ENCODE assay signal across 9 cellular contexts in the genomic region with DNA sequence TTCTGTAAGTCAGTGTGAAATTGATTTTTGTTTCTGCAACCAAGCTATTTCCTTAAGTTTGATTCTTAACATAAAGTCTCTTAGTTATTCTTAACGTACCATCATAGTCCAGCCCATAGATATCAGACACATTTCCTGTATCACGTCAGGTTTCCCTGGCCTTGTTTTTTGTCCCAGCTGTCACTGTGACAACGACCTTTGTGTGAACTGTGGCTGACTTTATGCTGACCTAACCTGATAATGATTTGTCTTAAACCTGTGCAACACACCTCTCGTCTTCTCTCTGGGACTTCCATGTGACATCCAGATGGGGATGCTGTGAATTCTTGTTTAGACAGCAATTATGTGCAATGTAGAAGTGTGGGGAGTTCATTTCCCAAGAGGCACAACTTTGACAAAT.
"Had no signal": no experiment of that assay in that cellular context is flagged by ENCODE, and none has a peak within 500 bp of the region (broad histone marks: within the 10 kb centered on the region; RNA-seq: fewer than 3 reads in every experiment).

No MANE protein-coding gene starts in this region.

- H3K4me3 ChIP-seq: dorsolateral prefrontal cortex, thyroid gland had no signal

- H3K27me3 ChIP-seq: dorsolateral prefrontal cortex, thyroid gland had no signal

- H3K9me3 ChIP-seq: thyroid gland had no signal

- H3K27ac ChIP-seq: thyroid gland, WERI-Rb-1 had no signal

- DNase-seq: activated CD4-positive, alpha-beta T cell treated with anti-CD3 and anti-CD28 coated beads for 1 hour; caudate nucleus; dorsolateral prefrontal cortex; right cardiac atrium; stimulated activated CD4-positive, alpha-beta T cell treated with anti-CD3 and anti-CD28 coated beads, Interleukin-2, amount 100 ng/mL, for 24 hours; stimulated activated naive CD4-positive, alpha-beta T cell treated with Interleukin-2 at 50 U/mL for 16 hours; T-helper 2 cell; thyroid gland; WERI-Rb-1 had no signal

- H3K4me1 ChIP-seq: thyroid gland had no signal

- H3K36me3 ChIP-seq: thyroid gland, WERI-Rb-1 had no signal
